ENCODE assay signal across 21 cellular contexts in genomic region chr11:118153976-118154375, GRCh38. TPM values are rescaled to one million over a fixed set of nuclear protein-coding genes. Genes with fewer than 3 reads are reported as not detected.
DNase-seq lines count a peak whose midpoint lies in the region; ATAC-seq, FAIRE-seq and TF ChIP-seq lines count a peak whose summit lies in the region.
"Had no signal": no experiment of that assay in that cellular context is flagged by ENCODE, and none has a peak within 500 bp of the region (broad histone marks: within the 10 kb centered on the region; RNA-seq: fewer than 3 reads in every experiment).

No MANE protein-coding gene starts in this region.

- TF ChIP-seq POLR2A in transverse colon (IDR thresholded peaks at IDR 0.05) = no peak
- TF ChIP-seq POLR2A in HepG2 (IDR thresholded peaks at IDR 0.05; ENCODE audit: insufficient read depth in 1 of 2, low read depth in 2 of 2, low read length in 2 of 2) = no peak

- H3K36me3 ChIP-seq in iPS-15b (ENCODE audit: control insufficient read depth, insufficient read depth, low read length) (no peaks in the 10 kb centered on the region), transverse colon (no peaks in the 10 kb centered on the region), HepG2 (replicated peaks in 1 of 2; ENCODE audit: control insufficient read depth in 1 of 2, insufficient read depth in 2 of 2, low read length in 2 of 2) (no peaks in the 10 kb centered on the region)
- H3K36me3 ChIP-seq: heart right ventricle, pancreas had no signal

- 89% methylated on average over 11 of the region's 11 CpGs; no CpG with 5 or more reads in 1 of the 2 donors for WGBS in transverse colon (ENCODE audit: low coverage in 1 of 2), 2 donors
- WGBS in HepG2 (ENCODE audit: low lambda C conversion rate) = 83% methylated on average over 11 of the region's 11 CpGs

- intact Hi-C loops in natural killer cell (cut with micrococcal nuclease) (no loop called here), transverse colon (cut with DNase I; ENCODE audit: low total_unique reads) (no loop called here), HepG2 (cut with micrococcal nuclease; ENCODE audit: unreplicated experiment) (no loop called here)
- intact Hi-C loops in activated CD8-positive, alpha-beta T cell treated with anti-CD3 and anti-CD28 coated beads for 36 hours (cut with micrococcal nuclease) = no loop called here

- no peak overlapping the region for H3K27ac Mint-ChIP-seq in natural killer cell treated with Interleukin-12 subunit alpha and Interleukin-12 subunit beta and Interleukin-15 and Interleukin-18, amount 100 ng/mL, for 72 hours
- no peak overlapping the region for H3K27ac Mint-ChIP-seq in natural killer cell
- H3K27ac Mint-ChIP-seq in activated CD8-positive, alpha-beta T cell treated with anti-CD3 and anti-CD28 coated beads for 36 hours = no peak overlapping the region
- no peak overlapping the region for H3K27ac Mint-ChIP-seq in type B pancreatic cell

- no peaks in the 10 kb centered on the region for H3K36me3 Mint-ChIP-seq in natural killer cell treated with Interleukin-12 subunit alpha and Interleukin-12 subunit beta and Interleukin-15 and Interleukin-18, amount 100 ng/mL, for 72 hours
- H3K36me3 Mint-ChIP-seq in natural killer cell = no peaks in the 10 kb centered on the region
- H3K36me3 Mint-ChIP-seq in activated CD8-positive, alpha-beta T cell treated with anti-CD3 and anti-CD28 coated beads for 36 hours (ENCODE audit: low read depth) = no peaks in the 10 kb centered on the region
- no peaks in the 10 kb centered on the region for H3K36me3 Mint-ChIP-seq in type B pancreatic cell

- BruUV-seq in HepG2 (replicated peaks; lab: Mats Ljungman, UMichigan) = no TSS peak

- TF ChIP-seq EP300 in transverse colon (IDR thresholded peaks at IDR 0.05; ENCODE audit: low read depth) (no peak), HepG2 (IDR thresholded peaks at IDR 0.05; ENCODE audit: low read depth in 2 of 2, low read length in 2 of 2) (no peak), HepG2 (CRISPR knock-in tag; IDR thresholded peaks at IDR 0.05; ENCODE audit: borderline replicate concordance) (no peak)

- no peak overlapping the region for H2AFZ ChIP-seq in HepG2 (ENCODE audit: low read length)

- no peaks in the 10 kb centered on the region for H4K20me1 ChIP-seq in HepG2 (ENCODE audit: insufficient read depth, low read length)

- H3K79me2 ChIP-seq in HepG2 (ENCODE audit: insufficient read depth, low read length) = no peaks in the 10 kb centered on the region

- in situ Hi-C loops in transverse colon (cut with MboI; ENCODE audit: low pct_ligation_motif_present in 1 of 4, low pct_unique_long_range_greater_than_20kb in 1 of 4, low sequenced_read_pairs in 3 of 4) = no loop called here
- in situ Hi-C loops in HepG2 (cut with HindIII; ENCODE audit: extremely low pct_ligation_motif_present, low pct_unique_long_range_greater_than_20kb) = no loop called here

- CTCF ChIA-PET in activated CD8-positive, alpha-beta T cell treated with anti-CD3 and anti-CD28 coated beads for 36 hours (lab: Charles Lee) = interaction anchor here (1.3 to 5.6 kb wide), 2 partner anchors 9 to 17 kb away, joined by 7 to 41 read pairs; no protein-coding TSS in a partner anchor
- CTCF ChIA-PET in HepG2 (lab: Yijun Ruan, JAX; ENCODE audit: low intra/inter-chr PET ratio, low total read pairs) = no interaction called here

- H3K9me3 ChIP-seq in iPS-15b (ENCODE audit: control insufficient read depth, insufficient read depth, low read length) = no peaks in the 10 kb centered on the region
- H3K9me3 ChIP-seq in transverse colon = no peaks in the 10 kb centered on the region
- H3K9me3 ChIP-seq in HepG2 (ENCODE audit: low read length) = no peaks in the 10 kb centered on the region
- H3K9me3 ChIP-seq: heart right ventricle, pancreas had no signal

- H3K27ac ChIP-seq in transverse colon (no peak overlapping the region), HepG2 (ENCODE audit: extremely low read length, insufficient read depth, low read length) (no peak overlapping the region)
- H3K27ac ChIP-seq: heart right ventricle, pancreas had no signal

- no peak for TF ChIP-seq CTCF in natural killer cell (IDR thresholded peaks at IDR 0.05)
- TF ChIP-seq CTCF in activated CD8-positive, alpha-beta T cell treated with anti-CD3 and anti-CD28 coated beads for 36 hours (IDR thresholded peaks at IDR 0.05) = no peak
- TF ChIP-seq CTCF in type B pancreatic cell (conservative IDR thresholded peaks at IDR 0.05) = no peak
- no peak for TF ChIP-seq CTCF in transverse colon (IDR thresholded peaks at IDR 0.05)
- TF ChIP-seq CTCF in HepG2 (CRISPR knock-in tag; IDR thresholded peaks at IDR 0.05) = no peak

- H3K27me3 Mint-ChIP-seq in natural killer cell treated with Interleukin-12 subunit alpha and Interleukin-12 subunit beta and Interleukin-15 and Interleukin-18, amount 100 ng/mL, for 72 hours = peaks cover 46 to 50% of the 10 kb centered on the region in 2 donors
- H3K27me3 Mint-ChIP-seq in natural killer cell (ENCODE audit: low read depth in 2 of 2) = peaks cover 61 to 74% of the 10 kb centered on the region in 2 donors
- peaks cover 62% of the 10 kb centered on the region for H3K27me3 Mint-ChIP-seq in activated CD8-positive, alpha-beta T cell treated with anti-CD3 and anti-CD28 coated beads for 36 hours
- peaks cover 93% of the 10 kb centered on the region for H3K27me3 Mint-ChIP-seq in type B pancreatic cell

- H3K4me3 ChIP-seq in iPS-15b (ENCODE audit: low read depth, low read length) (peak overlapping the region; percentile 80), transverse colon (no peak overlapping the region), HepG2 (replicated peaks in 1 of 3; ENCODE audit: insufficient read depth in 1 of 3, low read depth in 2 of 3, low read length in 3 of 3) (no peak overlapping the region)

- peaks cover 4 to 7% of the 10 kb centered on the region in 2 donors for H3K4me1 Mint-ChIP-seq in natural killer cell treated with Interleukin-12 subunit alpha and Interleukin-12 subunit beta and Interleukin-15 and Interleukin-18, amount 100 ng/mL, for 72 hours (ENCODE audit: low read depth in 2 of 2)
- peaks cover 6 to 18% of the 10 kb centered on the region in 2 donors for H3K4me1 Mint-ChIP-seq in natural killer cell
- peaks cover 4% of the 10 kb centered on the region for H3K4me1 Mint-ChIP-seq in activated CD8-positive, alpha-beta T cell treated with anti-CD3 and anti-CD28 coated beads for 36 hours (ENCODE audit: low read depth)
- peaks cover 11% of the 10 kb centered on the region for H3K4me1 Mint-ChIP-seq in type B pancreatic cell (ENCODE audit: unreplicated experiment)

- POLR2A ChIA-PET in activated CD8-positive, alpha-beta T cell treated with anti-CD3 and anti-CD28 coated beads for 36 hours (lab: Charles Lee) = no interaction called here
- POLR2A ChIA-PET in HepG2 (lab: Yijun Ruan, JAX) = no interaction called here

- H3K4me3 Mint-ChIP-seq in natural killer cell treated with Interleukin-12 subunit alpha and Interleukin-12 subunit beta and Interleukin-15 and Interleukin-18, amount 100 ng/mL, for 72 hours = peak overlapping the region; percentile 12
- no peak overlapping the region for H3K4me3 Mint-ChIP-seq in natural killer cell
- peak overlapping the region; percentile 57 for H3K4me3 Mint-ChIP-seq in activated CD8-positive, alpha-beta T cell treated with anti-CD3 and anti-CD28 coated beads for 36 hours
- H3K4me3 Mint-ChIP-seq in type B pancreatic cell = peak overlapping the region; percentile 81

- no peak overlapping the region for H3K4me2 ChIP-seq in HepG2 (ENCODE audit: low read depth, low read length)

- H3K9me3 Mint-ChIP-seq in natural killer cell treated with Interleukin-12 subunit alpha and Interleukin-12 subunit beta and Interleukin-15 and Interleukin-18, amount 100 ng/mL, for 72 hours = no peaks in the 10 kb centered on the region
- H3K9me3 Mint-ChIP-seq in natural killer cell (no peaks in the 10 kb centered on the region), type B pancreatic cell (no peaks in the 10 kb centered on the region)
- H3K9me3 Mint-ChIP-seq in activated CD8-positive, alpha-beta T cell treated with anti-CD3 and anti-CD28 coated beads for 36 hours = no peaks in the 10 kb centered on the region

- peaks cover 32% of the 10 kb centered on the region for H3K4me1 ChIP-seq in iPS-15b (ENCODE audit: control insufficient read depth, insufficient read depth, low read length)
- peaks cover 0 to 32% (median 17%) of the 10 kb centered on the region in 4 donors for H3K4me1 ChIP-seq in transverse colon
- H3K4me1 ChIP-seq in HepG2 (ENCODE audit: insufficient read depth, low read length) = peaks cover 26% of the 10 kb centered on the region

- no peak overlapping the region for H3K9ac ChIP-seq in iPS-15b (ENCODE audit: low read depth, low read length)
- no peak overlapping the region for H3K9ac ChIP-seq in HepG2 (ENCODE audit: insufficient read depth, low read depth, low read length)

- DNase-seq in natural killer cell treated with Interleukin-12 subunit alpha and Interleukin-12 subunit beta and Interleukin-15 and Interleukin-18, amount 100 ng/mL, for 72 hours (ENCODE audit: low spot score) = no peak
- DNase-seq in natural killer cell (no peak), type B pancreatic cell (ENCODE audit: extremely low spot score, unreplicated experiment) (no peak), transverse colon (no peak), HepG2 (ENCODE audit: low spot score) (no peak)
- no peak for DNase-seq in activated CD8-positive, alpha-beta T cell treated with anti-CD3 and anti-CD28 coated beads for 36 hours
- DNase-seq: activated CD4-positive, alpha-beta T cell treated with anti-CD3 and anti-CD28 coated beads, Interleukin-2, amount 50 U/mL, for 1 hour; activated gamma-delta T cell; GF-D8; heart right ventricle; mesendoderm; NCI-H187; NCI-H446 treated with DMSO at 0.1 percent for 48 hours; pancreas; Right ventricle myocardium superior; stimulated activated CD4-positive, alpha-beta T cell treated with anti-CD3 and anti-CD28 coated beads, Interleukin-4, amount 100 ng/mL, for 24 hours; stimulated activated CD8-positive, alpha-beta memory T cell treated with anti-CD3 and anti-CD28 coated beads, Interleukin-4, amount 100 ng/mL, for 48 hours had no signal

- TF ChIP-seq RAD21 in HepG2 (CRISPR knock-in tag; IDR thresholded peaks at IDR 0.05) = no peak

- ATAC-seq in natural killer cell treated with Interleukin-12 subunit alpha and Interleukin-12 subunit beta and Interleukin-15 and Interleukin-18, amount 100 ng/mL, for 72 hours = no peak
- ATAC-seq in natural killer cell (no peak), HG03139 (IDR thresholded peaks at IDR 0.05; ENCODE audit: unreplicated experiment) (no peak), HepG2 (no peak)
- no peak for ATAC-seq in activated CD8-positive, alpha-beta T cell treated with anti-CD3 and anti-CD28 coated beads for 36 hours

- H3K27me3 ChIP-seq in iPS-15b (ENCODE audit: control insufficient read depth, insufficient read depth, low read length) (peaks cover 93% of the 10 kb centered on the region), transverse colon (peaks cover 90% of the 10 kb centered on the region), HepG2 (ENCODE audit: control insufficient read depth in 1 of 2, insufficient read depth in 2 of 2, low read length in 2 of 2) (peaks cover 26 to 94% of the 10 kb centered on the region in 2 experiments)
- H3K27me3 ChIP-seq: pancreas had no signal

- FAIRE-seq in HepG2 (lab: Jason Lieb, UNC) = no peak
- FAIRE-seq: GM12892, pancreas had no signal

RNA-seq across cellular contexts. Expression of gene SCN4B, which starts 1.4 kb away (rescaled TPM):
- not detected for total RNA-seq in natural killer cell treated with Interleukin-12 subunit alpha and Interleukin-12 subunit beta and Interleukin-15 and Interleukin-18, amount 100 ng/mL, for 72 hours
- total RNA-seq in natural killer cell (under 1 TPM in 1 of 3 donors, not detected in 2; 0.33 TPM), type B pancreatic cell (ENCODE audit: low replicate concordance) (0.36 and 2.0 TPM in 2 replicates), transverse colon (1 to 10 TPM in 1 of 4 donors, under 1 TPM in 2, not detected in 1; 0.41 to 1.1 (median 0.75) TPM), HepG2 (2016; rRNA removed; fragmentation: Illumina TruSeq; extraction: Trizol) (0.04 TPM in 1 of 2 replicates, not detected in the other)
- total RNA-seq in activated CD8-positive, alpha-beta T cell treated with anti-CD3 and anti-CD28 coated beads for 36 hours = 1 to 10 TPM in 1 of 2 experiments, under 1 TPM in 1; 0.72 to 1.1 TPM
- not detected in 2 replicates for total RNA-seq in HepG2 (2016; cell fraction: cytosol; rRNA removed; fragmentation: Illumina TruSeq; extraction: Trizol; ENCODE audit: low read depth)
- 0.19 TPM in 1 of 2 replicates, not detected in the other for total RNA-seq in HepG2 (2016; cell fraction: insoluble cytoplasmic fraction; rRNA removed; fragmentation: Illumina TruSeq; extraction: Trizol)
- total RNA-seq in HepG2 (2016; cell fraction: membrane; rRNA removed; fragmentation: Illumina TruSeq; extraction: Trizol) = 0.03 TPM in 1 of 2 replicates, not detected in the other
- not detected in 2 replicates for total RNA-seq in HepG2 (2016; cell fraction: nucleus; rRNA removed; fragmentation: Illumina TruSeq; extraction: Trizol)
- 0.29 and 0.38 TPM in 2 replicates for polyA plus RNA-seq in HepG2 (2011; rRNA removed)
- 0.13 and 0.19 TPM in 2 replicates for polyA plus RNA-seq in HepG2 (2011; cell fraction: cytosol; rRNA removed)
- polyA plus RNA-seq in HepG2 (2011; cell fraction: nucleus; rRNA removed) = 0.64 and 0.72 TPM in 2 replicates
- polyA plus RNA-seq in HepG2 (2012) = 0.07 TPM in 2 replicates
- not detected in 2 replicates for polyA plus RNA-seq in HepG2 (2016; cell fraction: cytosol; fragmentation: Illumina TruSeq; extraction: Trizol; ENCODE audit: low read depth)
- 0.20 TPM in 1 of 2 replicates, not detected in the other for polyA plus RNA-seq in HepG2 (2016; cell fraction: insoluble cytoplasmic fraction; fragmentation: Illumina TruSeq; extraction: Trizol; ENCODE audit: low read depth)
- 0.16 TPM in 1 of 2 replicates, not detected in the other for polyA plus RNA-seq in HepG2 (2016; cell fraction: membrane; fragmentation: Illumina TruSeq; extraction: Trizol; ENCODE audit: low read depth)
- 0.17 and 0.42 TPM in 2 replicates for polyA plus RNA-seq in HepG2 (2016; cell fraction: nucleus; fragmentation: Illumina TruSeq; extraction: Trizol; ENCODE audit: insufficient read depth, low read depth)
- polyA minus RNA-seq in HepG2 (2011; rRNA and poly(A)+ RNA removed; ENCODE audit: low replicate concordance) = 0.18 TPM in 1 of 2 replicates, not detected in the other
- polyA minus RNA-seq in HepG2 (2011; cell fraction: cytosol; rRNA and poly(A)+ RNA removed) = not detected in 2 replicates
- 0.39 and 0.75 TPM in 2 replicates for polyA minus RNA-seq in HepG2 (2011; cell fraction: nucleus; rRNA and poly(A)+ RNA removed)

RNA-seq across cellular contexts. Expression of gene SCN2B, which starts 22.5 kb away (rescaled TPM):
- not detected for total RNA-seq in natural killer cell treated with Interleukin-12 subunit alpha and Interleukin-12 subunit beta and Interleukin-15 and Interleukin-18, amount 100 ng/mL, for 72 hours
- total RNA-seq in natural killer cell (not detected), type B pancreatic cell (ENCODE audit: low replicate concordance) (2.8 TPM in 1 of 2 replicates, not detected in the other), transverse colon (under 1 TPM in 2 of 4 donors, not detected in 2; 0.14 to 0.37 TPM), HepG2 (2016; rRNA removed; fragmentation: Illumina TruSeq; extraction: Trizol) (0.02 TPM in 1 of 2 replicates, not detected in the other)
- total RNA-seq in activated CD8-positive, alpha-beta T cell treated with anti-CD3 and anti-CD28 coated beads for 36 hours = not detected
- not detected in 2 replicates for total RNA-seq in HepG2 (2016; cell fraction: cytosol; rRNA removed; fragmentation: Illumina TruSeq; extraction: Trizol; ENCODE audit: low read depth)
- total RNA-seq in HepG2 (2016; cell fraction: insoluble cytoplasmic fraction; rRNA removed; fragmentation: Illumina TruSeq; extraction: Trizol) = 0.02 TPM in 1 of 2 replicates, not detected in the other
- not detected in 2 replicates for total RNA-seq in HepG2 (2016; cell fraction: membrane; rRNA removed; fragmentation: Illumina TruSeq; extraction: Trizol)
- not detected in 2 replicates for total RNA-seq in HepG2 (2016; cell fraction: nucleus; rRNA removed; fragmentation: Illumina TruSeq; extraction: Trizol)
- polyA plus RNA-seq in HepG2 (2011; rRNA removed) = 0.01 TPM in 2 replicates
- polyA plus RNA-seq in HepG2 (2011; cell fraction: cytosol; rRNA removed) = 0.01 and 0.03 TPM in 2 replicates
- polyA plus RNA-seq in HepG2 (2011; cell fraction: nucleus; rRNA removed) = 0.02 and 0.03 TPM in 2 replicates
- 0.03 TPM in 1 of 2 replicates, not detected in the other for polyA plus RNA-seq in HepG2 (2012)
- polyA plus RNA-seq in HepG2 (2016; cell fraction: cytosol; fragmentation: Illumina TruSeq; extraction: Trizol; ENCODE audit: low read depth) = not detected in 2 replicates
- 0.03 TPM in 1 of 2 replicates, not detected in the other for polyA plus RNA-seq in HepG2 (2016; cell fraction: insoluble cytoplasmic fraction; fragmentation: Illumina TruSeq; extraction: Trizol; ENCODE audit: low read depth)
- not detected in 2 replicates for polyA plus RNA-seq in HepG2 (2016; cell fraction: membrane; fragmentation: Illumina TruSeq; extraction: Trizol; ENCODE audit: low read depth)
- not detected in 2 replicates for polyA plus RNA-seq in HepG2 (2016; cell fraction: nucleus; fragmentation: Illumina TruSeq; extraction: Trizol; ENCODE audit: insufficient read depth, low read depth)
- polyA minus RNA-seq in HepG2 (2011; rRNA and poly(A)+ RNA removed; ENCODE audit: low replicate concordance) = not detected in 2 replicates
- not detected in 2 replicates for polyA minus RNA-seq in HepG2 (2011; cell fraction: cytosol; rRNA and poly(A)+ RNA removed)
- not detected in 2 replicates for polyA minus RNA-seq in HepG2 (2011; cell fraction: nucleus; rRNA and poly(A)+ RNA removed)
- total RNA-seq: T-helper 1 cell treated with Interleukin-12 subunit alpha and Interleukin-12 subunit beta and Interleukin-4 antibody, amounts not matched to agents 30 ng/mL and 1 ng/mL, for 36 hours had no signal
